In genomic region chr12:92608418-92609091, GRCh38 we compare ENCODE assay signal across 9 cellular contexts.
A peak's percentile ranks its signal among the peaks of the same experiment; 100 is the strongest.
DNase-seq lines count a peak whose midpoint lies in the region; ATAC-seq and TF ChIP-seq lines count a peak whose summit lies in the region.
"Had no signal": no experiment of that assay in that cellular context is flagged by ENCODE, and none has a peak within 500 bp of the region (broad histone marks: within the 10 kb centered on the region; RNA-seq: fewer than 3 reads in every experiment).

No MANE protein-coding gene starts in this region.

- no peaks in the 10 kb centered on the region for H3K79me2 ChIP-seq in smooth muscle cell (ENCODE audit: low read depth)

- H3K27ac ChIP-seq in gastroesophageal sphincter (no peak overlapping the region), smooth muscle cell (ENCODE audit: low read depth) (peak overlapping the region; percentile 15)
- H3K27ac ChIP-seq: SJCRH30 had no signal

- H3K4me3 Mint-ChIP-seq in natural killer cell treated with Interleukin-12 subunit alpha and Interleukin-12 subunit beta and Interleukin-15 and Interleukin-18, amount 100 ng/mL, for 72 hours = no peak overlapping the region

- TF ChIP-seq POLR2A in gastroesophageal sphincter (IDR thresholded peaks at IDR 0.05) = no peak

- ATAC-seq in gastroesophageal sphincter (no peak), GM21367 (IDR thresholded peaks at IDR 0.05; ENCODE audit: unreplicated experiment) (no peak), HG02571 (IDR thresholded peaks at IDR 0.05; ENCODE audit: unreplicated experiment) (no peak)
- no peak for ATAC-seq in natural killer cell treated with Interleukin-12 subunit alpha and Interleukin-12 subunit beta and Interleukin-15 and Interleukin-18, amount 100 ng/mL, for 72 hours

- TF ChIP-seq CTCF in gastroesophageal sphincter (IDR thresholded peaks at IDR 0.05) (peak in 3 of 4 experiments; percentile 4 to 40 (median 8)), smooth muscle cell (IDR thresholded peaks at IDR 0.05; ENCODE audit: borderline replicate concordance, insufficient read depth, poor library complexity, severe bottlenecking) (peak; percentile 50)

- H4K20me1 ChIP-seq in smooth muscle cell (ENCODE audit: low read depth) = no peaks in the 10 kb centered on the region

- H3K4me2 ChIP-seq in smooth muscle cell = peak overlapping the region; percentile 28

- H3K4me3 ChIP-seq in gastroesophageal sphincter (no peak overlapping the region), smooth muscle cell (no peak overlapping the region)
- H3K4me3 ChIP-seq: SJCRH30 had no signal

- H3K9me3 ChIP-seq in gastroesophageal sphincter = no peaks in the 10 kb centered on the region
- no peaks in the 10 kb centered on the region for H3K9me3 ChIP-seq in smooth muscle cell (replicated peaks; ENCODE audit: low read depth)
- H3K9me3 ChIP-seq: SJCRH30 had no signal

- H3K36me3 ChIP-seq in gastroesophageal sphincter = no peaks in the 10 kb centered on the region
- H3K36me3 ChIP-seq in smooth muscle cell (ENCODE audit: low read depth) = no peaks in the 10 kb centered on the region
- H3K36me3 ChIP-seq: SJCRH30 had no signal

- no peak overlapping the region for H3K9ac ChIP-seq in smooth muscle cell (ENCODE audit: low read depth)

- WGBS in gastroesophageal sphincter (ENCODE audit: low coverage in 1 of 2), 2 donors = 46% methylated on average over 8 of the region's 8 CpGs
- WGBS in smooth muscle cell (ENCODE audit: low lambda C conversion rate) = 42% methylated on average over 8 of the region's 8 CpGs

- no peaks in the 10 kb centered on the region for H3F3A ChIP-seq in smooth muscle cell (ENCODE audit: low read depth)

- H3K4me1 ChIP-seq in gastroesophageal sphincter (no peaks in the 10 kb centered on the region), smooth muscle cell (ENCODE audit: low read depth) (no peaks in the 10 kb centered on the region)
- H3K4me1 ChIP-seq: SJCRH30 had no signal

- H3K27me3 Mint-ChIP-seq in natural killer cell treated with Interleukin-12 subunit alpha and Interleukin-12 subunit beta and Interleukin-15 and Interleukin-18, amount 100 ng/mL, for 72 hours = no peaks in the 10 kb centered on the region

- no peak for TF ChIP-seq EP300 in gastroesophageal sphincter (IDR thresholded peaks at IDR 0.05)

- peak overlapping the region in 1 of 2 donors; percentile 59 for H3K27ac Mint-ChIP-seq in natural killer cell treated with Interleukin-12 subunit alpha and Interleukin-12 subunit beta and Interleukin-15 and Interleukin-18, amount 100 ng/mL, for 72 hours

- in situ Hi-C loops in Caki2 (cut with HindIII; ENCODE audit: low pct_unique_long_range_greater_than_20kb, low sequenced_read_pairs) = no loop called here

- peaks cover 16 to 17% of the 10 kb centered on the region in 2 donors for H3K4me1 Mint-ChIP-seq in natural killer cell treated with Interleukin-12 subunit alpha and Interleukin-12 subunit beta and Interleukin-15 and Interleukin-18, amount 100 ng/mL, for 72 hours (ENCODE audit: low read depth in 2 of 2)

- H3K9me3 Mint-ChIP-seq in natural killer cell treated with Interleukin-12 subunit alpha and Interleukin-12 subunit beta and Interleukin-15 and Interleukin-18, amount 100 ng/mL, for 72 hours = peaks cover 3% of the 10 kb centered on the region

- H3K27me3 ChIP-seq in gastroesophageal sphincter (no peaks in the 10 kb centered on the region), smooth muscle cell (ENCODE audit: low read depth) (no peaks in the 10 kb centered on the region)
- H3K27me3 ChIP-seq: SJCRH30 had no signal

- DNase-seq in Caki2 (ENCODE audit: low read depth) = peak; percentile 72
- peak; percentile 73 for DNase-seq in HT1080 (ENCODE audit: low read depth)
- peak; percentile 32 to 46 for DNase-seq in SW 1271 (lab: John Stamatoyannopoulos, UW)
- DNase-seq in smooth muscle cell (lab: John Stamatoyannopoulos, UW; ENCODE audit: unreplicated experiment) = no peak
- DNase-seq in natural killer cell treated with Interleukin-12 subunit alpha and Interleukin-12 subunit beta and Interleukin-15 and Interleukin-18, amount 100 ng/mL, for 72 hours (ENCODE audit: low spot score) = no peak

- no peaks in the 10 kb centered on the region for H3K36me3 Mint-ChIP-seq in natural killer cell treated with Interleukin-12 subunit alpha and Interleukin-12 subunit beta and Interleukin-15 and Interleukin-18, amount 100 ng/mL, for 72 hours

- H2AFZ ChIP-seq in smooth muscle cell (ENCODE audit: low read depth) = peak overlapping the region; percentile 32

Comparison
In these comparisons a context has a peak if more than half of its experiments do, and no peak if none do; other contexts are left out.
1. DNase-seq: peak in Caki2 (single experiment), HT1080 (single experiment) and SW 1271 (2 of 2); none in smooth muscle cell (single experiment) and natural killer cell treated with Interleukin-12 subunit alpha and Interleukin-12 subunit beta and Interleukin-15 and Interleukin-18, amount 100 ng/mL, for 72 hours (single experiment).